Comparison of ENCODE assay signal across 37 cellular contexts in genomic region chr9:33728613-33729012, GRCh38.
"Had no signal": no experiment of that assay in that cellular context is flagged by ENCODE, and none has a peak within 500 bp of the region (broad histone marks: within the 10 kb centered on the region; RNA-seq: fewer than 3 reads in every experiment).

No MANE protein-coding gene starts in this region.

- H3K27me3 ChIP-seq: adrenal gland, cardiac muscle cell had no signal

- H3K27ac Mint-ChIP-seq: activated CD4-positive, alpha-beta memory T cell treated with anti-CD3 and anti-CD28 coated beads, Interleukin-2, amount 10 ng/mL, durations not matched to agents 7 days and 5 days; activated CD4-positive, alpha-beta T cell treated with anti-CD3 and anti-CD28 coated beads for 36 hours; activated CD4-positive, alpha-beta T cell treated with anti-CD3 and anti-CD28 coated beads, Interleukin-2, amount 10 ng/mL, durations not matched to agents 7 days and 5 days; activated CD8-positive, alpha-beta memory T cell treated with anti-CD3 and anti-CD28 coated beads, Interleukin-2, amount 10 ng/mL, durations not matched to agents 7 days and 5 days; activated CD8-positive, alpha-beta T cell treated with anti-CD3 and anti-CD28 coated beads, Interleukin-2, amount 10 ng/mL, durations not matched to agents 7 days and 5 days; activated naive CD4-positive, alpha-beta T cell treated with anti-CD3 and anti-CD28 coated beads, Interleukin-2, amount 10 ng/mL, durations not matched to agents 7 days and 5 days; activated naive CD4-positive, alpha-beta T cell treated with anti-CD3 and anti-CD28 coated beads, Interleukin-2, amount 50 U/mL, for 24 hours; activated naive CD8-positive, alpha-beta T cell; activated naive CD8-positive, alpha-beta T cell treated with anti-CD3 and anti-CD28 coated beads, Interleukin-2, amount 10 ng/mL, durations not matched to agents 7 days and 5 days; activated T-cell treated with anti-CD3 and anti-CD28 coated beads, Interleukin-2, amount 50 U/mL, for 24 hours; activated T-helper 2 cell treated with anti-CD3 and anti-CD28 coated beads, Interferon-gamma antibody, Interleukin-2, Interleukin-4, amounts not matched to agents 10 μg/mL and 5 μg/mL and 100 μg/mL, durations not matched to agents 14 hours and 24 hours and 36 hours; brain; T-helper 1 cell treated with Interleukin-12 subunit alpha and Interleukin-12 subunit beta and Interleukin-4 antibody, amounts not matched to agents 30 μg/mL and 1 μg/mL, for 36 hours; T-helper 2 cell treated with Interferon-gamma antibody and Interleukin-4, amounts not matched to agents 5 μg/mL and 100 μg/mL, for 36 hours; WTC11 had no signal

- H3K27ac ChIP-seq: adrenal gland, cardiac muscle cell, WERI-Rb-1 had no signal

- H3K9me3 Mint-ChIP-seq: activated CD4-positive, alpha-beta memory T cell treated with anti-CD3 and anti-CD28 coated beads, Interleukin-2, amount 10 ng/mL, durations not matched to agents 7 days and 5 days; activated naive CD4-positive, alpha-beta T cell treated with anti-CD3 and anti-CD28 coated beads, Interleukin-2, amount 10 ng/mL, durations not matched to agents 7 days and 5 days; activated naive CD8-positive, alpha-beta T cell treated with anti-CD3 and anti-CD28 coated beads, Interleukin-2, amount 10 ng/mL, durations not matched to agents 7 days and 5 days had no signal

- DNase-seq: activated CD4-positive, alpha-beta memory T cell treated with anti-CD3 and anti-CD28 coated beads, Interleukin-2, amount 10 ng/mL, durations not matched to agents 7 days and 5 days; activated CD4-positive, alpha-beta T cell treated with anti-CD3 and anti-CD28 coated beads for 1 hour; activated CD4-positive, alpha-beta T cell treated with anti-CD3 and anti-CD28 coated beads for 36 hours; activated CD4-positive, alpha-beta T cell treated with anti-CD3 and anti-CD28 coated beads for 48 hours; activated CD4-positive, alpha-beta T cell treated with anti-CD3 and anti-CD28 coated beads, Interleukin-2, amount 10 ng/mL, durations not matched to agents 7 days and 5 days; activated CD4-positive, alpha-beta T cell treated with anti-CD3 and anti-CD28 coated beads, Interleukin-2, amount 50 U/mL, for 48 hours; activated CD4-positive, CD25-positive, alpha-beta regulatory T cell; activated CD8-positive, alpha-beta memory T cell treated with anti-CD3 and anti-CD28 coated beads for 24 hours; activated CD8-positive, alpha-beta memory T cell treated with anti-CD3 and anti-CD28 coated beads, Interleukin-2, amount 10 ng/mL, durations not matched to agents 7 days and 5 days; activated CD8-positive, alpha-beta memory T cell treated with anti-CD3 and anti-CD28 coated beads, Interleukin-2, amount 50 U/mL, for 48 hours; activated CD8-positive, alpha-beta T cell treated with anti-CD3 and anti-CD28 coated beads, Interleukin-2, amount 10 ng/mL, durations not matched to agents 7 days and 5 days; activated effector memory CD4-positive, alpha-beta T cell treated with Interleukin-2 at 50 U/mL for 16 hours; activated gamma-delta T cell; activated naive CD4-positive, alpha-beta T cell treated with anti-CD3 and anti-CD28 coated beads, Interleukin-2, amount 10 ng/mL, durations not matched to agents 7 days and 5 days; activated naive CD4-positive, alpha-beta T cell treated with Interleukin-2 at 50 U/mL for 16 hours; activated naive CD8-positive, alpha-beta T cell treated with anti-CD3 and anti-CD28 coated beads, Interleukin-2, amount 10 ng/mL, durations not matched to agents 7 days and 5 days; activated T-cell treated with anti-CD3 and anti-CD28 coated beads, Interleukin-2, amount 50 U/mL, for 24 hours; activated T-cell treated with anti-CD3 and anti-CD28 coated beads, Interleukin-2, amount 50 U/mL, for 48 hours; adrenal gland; amniotic stem cell; aorta; caudate nucleus; cerebellar nuclear complex; T-helper 2 cell; T-helper 9 cell; WERI-Rb-1 had no signal

- ATAC-seq: activated CD4-positive, alpha-beta T cell treated with anti-CD3 and anti-CD28 coated beads for 36 hours; activated CD4-positive, CD25-positive, alpha-beta regulatory T cell treated with anti-CD3 and anti-CD28 coated beads, Interleukin-2, amount 50 U/mL, for 24 hours; activated CD8-positive, alpha-beta memory T cell treated with anti-CD3 and anti-CD28 coated beads, Interleukin-2, amount 10 ng/mL, durations not matched to agents 7 days and 5 days; activated CD8-positive, alpha-beta T cell treated with anti-CD3 and anti-CD28 coated beads, Interleukin-2, amount 10 ng/mL, durations not matched to agents 7 days and 5 days; WTC11 had no signal

- H3K36me3 ChIP-seq: adrenal gland, cardiac muscle cell, WERI-Rb-1 had no signal

- H3K9me3 ChIP-seq: adrenal gland had no signal

- H3K4me1 ChIP-seq: adrenal gland had no signal

- H3K4me3 ChIP-seq: adrenal gland, cardiac muscle cell had no signal

- FAIRE-seq: bronchial epithelial cell had no signal

- H3K4me1 Mint-ChIP-seq: activated CD4-positive, alpha-beta memory T cell treated with anti-CD3 and anti-CD28 coated beads, Interleukin-2, amount 10 ng/mL, durations not matched to agents 7 days and 5 days; activated CD4-positive, alpha-beta T cell treated with anti-CD3 and anti-CD28 coated beads for 36 hours; activated CD4-positive, alpha-beta T cell treated with anti-CD3 and anti-CD28 coated beads, Interleukin-2, amount 10 ng/mL, durations not matched to agents 7 days and 5 days; activated CD8-positive, alpha-beta memory T cell treated with anti-CD3 and anti-CD28 coated beads, Interleukin-2, amount 10 ng/mL, durations not matched to agents 7 days and 5 days; activated naive CD4-positive, alpha-beta T cell treated with anti-CD3 and anti-CD28 coated beads, Interleukin-2, amount 10 ng/mL, durations not matched to agents 7 days and 5 days; activated naive CD4-positive, alpha-beta T cell treated with anti-CD3 and anti-CD28 coated beads, Interleukin-2, amount 50 U/mL, for 24 hours; activated naive CD8-positive, alpha-beta T cell treated with anti-CD3 and anti-CD28 coated beads, Interleukin-2, amount 10 ng/mL, durations not matched to agents 7 days and 5 days; brain; central memory CD8-positive, alpha-beta T cell; WTC11 had no signal

- H3K4me3 Mint-ChIP-seq: activated CD4-positive, alpha-beta memory T cell treated with anti-CD3 and anti-CD28 coated beads, Interleukin-2, amount 10 ng/mL, durations not matched to agents 7 days and 5 days; activated CD4-positive, alpha-beta T cell treated with anti-CD3 and anti-CD28 coated beads for 36 hours; activated CD4-positive, alpha-beta T cell treated with anti-CD3 and anti-CD28 coated beads, Interleukin-2, amount 10 ng/mL, durations not matched to agents 7 days and 5 days; activated CD8-positive, alpha-beta memory T cell treated with anti-CD3 and anti-CD28 coated beads, Interleukin-2, amount 10 ng/mL, durations not matched to agents 7 days and 5 days; activated CD8-positive, alpha-beta T cell treated with anti-CD3 and anti-CD28 coated beads, Interleukin-2, amount 10 ng/mL, durations not matched to agents 7 days and 5 days; activated naive CD4-positive, alpha-beta T cell treated with anti-CD3 and anti-CD28 coated beads, Interleukin-2, amount 10 ng/mL, durations not matched to agents 7 days and 5 days; activated naive CD4-positive, alpha-beta T cell treated with anti-CD3 and anti-CD28 coated beads, Interleukin-2, amount 50 U/mL, for 24 hours; activated naive CD8-positive, alpha-beta T cell; activated naive CD8-positive, alpha-beta T cell treated with anti-CD3 and anti-CD28 coated beads, Interleukin-2, amount 10 ng/mL, durations not matched to agents 7 days and 5 days; activated T-cell treated with anti-CD3 and anti-CD28 coated beads, Interleukin-2, amount 50 U/mL, for 24 hours; brain; central memory CD8-positive, alpha-beta T cell; T-helper 1 cell treated with Interleukin-12 subunit alpha and Interleukin-12 subunit beta and Interleukin-4 antibody, amounts not matched to agents 30 μg/mL and 1 μg/mL, for 36 hours; T-helper 2 cell treated with Interferon-gamma antibody and Interleukin-4, amounts not matched to agents 5 μg/mL and 100 μg/mL, for 36 hours; WTC11 had no signal

- H3K36me3 Mint-ChIP-seq: activated CD8-positive, alpha-beta memory T cell treated with anti-CD3 and anti-CD28 coated beads, Interleukin-2, amount 10 ng/mL, durations not matched to agents 7 days and 5 days; activated naive CD4-positive, alpha-beta T cell treated with anti-CD3 and anti-CD28 coated beads, Interleukin-2, amount 10 ng/mL, durations not matched to agents 7 days and 5 days; activated naive CD8-positive, alpha-beta T cell treated with anti-CD3 and anti-CD28 coated beads, Interleukin-2, amount 10 ng/mL, durations not matched to agents 7 days and 5 days; brain; WTC11 had no signal
